Comparison of ENCODE assay signal across 28 cellular contexts in genomic region chr2:44084850-44085249, GRCh38.
"Had no signal": no experiment of that assay in that cellular context is flagged by ENCODE, and none has a peak within 500 bp of the region (broad histone marks: within the 10 kb centered on the region; RNA-seq: fewer than 3 reads in every experiment).

No MANE protein-coding gene starts in this region.

- ATAC-seq: esophagus mucosa; gastroesophageal sphincter; heart left ventricle; left lobe of liver; mucosa of descending colon; natural killer cell treated with Interleukin-12 subunit alpha and Interleukin-12 subunit beta and Interleukin-15 and Interleukin-18, amount 100 ng/mL, for 72 hours; pancreas; stimulated activated effector memory CD8-positive, alpha-beta T cell treated with anti-CD3 and anti-CD28 coated beads, Interleukin-12 subunit alpha, Interleukin-12 subunit beta, amount 100 ng/mL, for 72 hours had no signal

- H3K9me3 ChIP-seq: gastroesophageal sphincter, heart left ventricle, mucosa of descending colon, neutrophil, pancreas, right atrium auricular region, sigmoid colon, stomach, testis, tibial artery, upper lobe of left lung had no signal

- FAIRE-seq: kidney, pancreas, urothelium cell line had no signal

- H3K27ac ChIP-seq: epithelial cell of prostate, gastroesophageal sphincter, heart left ventricle, hepatocyte, neutrophil, pancreas, right atrium auricular region, sigmoid colon, stomach, testis, tibial artery, upper lobe of left lung had no signal

- H3K27me3 ChIP-seq: dorsolateral prefrontal cortex, gastroesophageal sphincter, heart left ventricle, hepatocyte, neutrophil, pancreas, right atrium auricular region, sigmoid colon, stomach, testis, tibial artery, upper lobe of left lung had no signal

- DNase-seq: dorsolateral prefrontal cortex; effector CD4-positive, alpha-beta T cell; foreskin fibroblast; heart left ventricle; kidney; mucosa of descending colon; naive B cell; pancreas; sigmoid colon; stimulated activated CD4-positive, alpha-beta T cell treated with anti-CD3 and anti-CD28 coated beads, Interleukin-2, amount 100 ng/mL, for 24 hours; stimulated activated CD4-positive, alpha-beta T cell treated with anti-CD3 and anti-CD28 coated beads, Interleukin-4, amount 100 ng/mL, for 24 hours; stimulated activated naive CD4-positive, alpha-beta T cell treated with Interleukin-2 at 50 U/mL for 16 hours; stomach; substantia nigra; testis; tibial artery; upper lobe of left lung had no signal

- H3K4me3 ChIP-seq: dorsolateral prefrontal cortex, gastroesophageal sphincter, heart left ventricle, hepatocyte, lung, mucosa of descending colon, pancreas, right atrium auricular region, sigmoid colon, stomach, testis, tibial artery, upper lobe of left lung had no signal

- H3K4me2 ChIP-seq: hepatocyte had no signal

- H3K36me3 ChIP-seq: gastroesophageal sphincter, heart left ventricle, neutrophil, pancreas, right atrium auricular region, sigmoid colon, stomach, tibial artery, upper lobe of left lung had no signal

- H3K79me2 ChIP-seq: hepatocyte had no signal

- H2AFZ ChIP-seq: hepatocyte had no signal
